9 cellular contexts compared by ENCODE assay signal in genomic region chr17:57663326-57664070, GRCh38.
DNase-seq lines count a peak whose midpoint lies in the region; ATAC-seq, FAIRE-seq and TF ChIP-seq lines count a peak whose summit lies in the region.
"Had no signal": no experiment of that assay in that cellular context is flagged by ENCODE, and none has a peak within 500 bp of the region (broad histone marks: within the 10 kb centered on the region; RNA-seq: fewer than 3 reads in every experiment).

No MANE protein-coding gene starts in this region.

- H3K36me3 ChIP-seq in BE2C (peaks cover 10% of the 10 kb centered on the region; the same call in 1 of the 2 replicates), endodermal cell (ENCODE audit: control insufficient read depth, insufficient read depth, low read length) (peaks cover 5% of the 10 kb centered on the region), ovary (no peaks in the 10 kb centered on the region)
- H3K36me3 ChIP-seq in CD8-positive, alpha-beta T cell (ENCODE audit: insufficient read depth, low read length) = peaks cover 7% of the 10 kb centered on the region

- no peak for TF ChIP-seq POLR2A in ovary (IDR thresholded peaks at IDR 0.05)

- TF ChIP-seq EP300 in ovary (IDR thresholded peaks at IDR 0.05) = no peak

- peaks cover 19% of the 10 kb centered on the region for H3K36me3 Mint-ChIP-seq in endodermal cell (ENCODE audit: low read depth)
- peaks cover 17% of the 10 kb centered on the region for H3K36me3 Mint-ChIP-seq in CD8-positive, alpha-beta T cell

- TF ChIP-seq CTCF in BE2C (IDR thresholded peaks at IDR 0.05; ENCODE audit: low read depth, low read length) (no peak), endodermal cell (conservative IDR thresholded peaks at IDR 0.05) (no peak), ovary (IDR thresholded peaks at IDR 0.05) (no peak)
- TF ChIP-seq CTCF in CD8-positive, alpha-beta T cell (IDR thresholded peaks at IDR 0.05) = no peak

- H3K27ac ChIP-seq in endodermal cell (ENCODE audit: low read depth, low read length) (peak overlapping the region; percentile 70), ovary (peak overlapping the region; percentile 43 to 61)
- no peak overlapping the region for H3K27ac ChIP-seq in CD8-positive, alpha-beta T cell (ENCODE audit: low read depth, low read length)

- H3K4me3 ChIP-seq in BE2C (ENCODE audit: low read depth, low read length) (peak overlapping the region; percentile 21; the same call in 1 of the 2 replicates), endodermal cell (ENCODE audit: low read length) (no peak overlapping the region), ovary (no peak overlapping the region)
- no peak overlapping the region for H3K4me3 ChIP-seq in CD8-positive, alpha-beta T cell (ENCODE audit: low read depth, low read length)

- CTCF ChIA-PET in CD8-positive, alpha-beta T cell (lab: Charles Lee) = interaction anchor here (1.0 to 5.5 kb wide), 3 partner anchors 8 to 421 kb away, joined by 3 to 40 read pairs (median 9); no protein-coding TSS in a partner anchor

- H3K4me1 Mint-ChIP-seq in endodermal cell = peaks cover 36% of the 10 kb centered on the region
- H3K4me1 Mint-ChIP-seq in CD8-positive, alpha-beta T cell (ENCODE audit: low read depth) = peaks cover 14% of the 10 kb centered on the region

- H3K27me3 Mint-ChIP-seq in endodermal cell (ENCODE audit: insufficient read depth) = no peaks in the 10 kb centered on the region
- no peaks in the 10 kb centered on the region for H3K27me3 Mint-ChIP-seq in CD8-positive, alpha-beta T cell (ENCODE audit: low read depth)

- H3K9me3 Mint-ChIP-seq in endodermal cell = no peaks in the 10 kb centered on the region
- no peaks in the 10 kb centered on the region for H3K9me3 Mint-ChIP-seq in CD8-positive, alpha-beta T cell

- no peak for FAIRE-seq in GM19239 (lab: Jason Lieb, UNC)

- 90 to 95% methylated on average over 9 to 14 of the region's 14 CpGs for WGBS in endodermal cell (ENCODE audit: insufficient coverage in 1 of 2, insufficient read length in 1 of 2), 2 experiments
- 74 to 78% (median 77%) methylated on average over 14 of the region's 14 CpGs for whole genome bisulfite sequencing in ovary, 3 donors

- H3K4me3 Mint-ChIP-seq in endodermal cell = no peak overlapping the region
- no peak overlapping the region for H3K4me3 Mint-ChIP-seq in CD8-positive, alpha-beta T cell

- no peak for DNase-seq in BE2C
- peak; percentile 38 for DNase-seq in NCI-H146 (lab: John Stamatoyannopoulos, UW)
- DNase-seq in endodermal cell = peak; percentile 54
- peak in 1 of 5 donors; percentile 15 for DNase-seq in ovary
- DNase-seq in GM19239 (ENCODE audit: insufficient read length, low spot score) = no peak
- no peak for DNase-seq in CD8-positive, alpha-beta T cell
- DNase-seq in NCI-H2081 (lab: John Stamatoyannopoulos, UW) = no peak
- DNase-seq: cortex of kidney had no signal

- POLR2A ChIA-PET in CD8-positive, alpha-beta T cell (lab: Charles Lee) = no interaction called here

- ATAC-seq in GM21528 (IDR thresholded peaks at IDR 0.05; ENCODE audit: low FRiP score, unreplicated experiment) = no peak
- no peak for ATAC-seq in CD8-positive, alpha-beta T cell

- intact Hi-C loops in ovary (cut with DNase I) = no loop called here
- intact Hi-C loops in CD8-positive, alpha-beta T cell (cut with DNase I, micrococcal nuclease) = no loop called here

- peaks cover 66% of the 10 kb centered on the region for H3K4me1 ChIP-seq in BE2C
- peaks cover 6% of the 10 kb centered on the region for H3K4me1 ChIP-seq in endodermal cell (ENCODE audit: control insufficient read depth, insufficient read depth, low read length)
- H3K4me1 ChIP-seq in ovary (ENCODE audit: insufficient read depth) = peaks cover 21% of the 10 kb centered on the region
- no peaks in the 10 kb centered on the region for H3K4me1 ChIP-seq in CD8-positive, alpha-beta T cell (ENCODE audit: insufficient read depth, low read length)

- H3K27me3 ChIP-seq in BE2C = no peaks in the 10 kb centered on the region
- H3K27me3 ChIP-seq in endodermal cell (ENCODE audit: control insufficient read depth, insufficient read depth, low read length, poor library complexity, severe bottlenecking) = no peaks in the 10 kb centered on the region
- H3K27me3 ChIP-seq in ovary = no peaks in the 10 kb centered on the region
- no peaks in the 10 kb centered on the region for H3K27me3 ChIP-seq in CD8-positive, alpha-beta T cell (ENCODE audit: insufficient read depth, low read length)

- H3K9me3 ChIP-seq in BE2C (no peaks in the 10 kb centered on the region), endodermal cell (ENCODE audit: control insufficient read depth, low read length) (no peaks in the 10 kb centered on the region), ovary (no peaks in the 10 kb centered on the region)
- H3K9me3 ChIP-seq in CD8-positive, alpha-beta T cell (ENCODE audit: low read length) = no peaks in the 10 kb centered on the region

- no peak overlapping the region for H3K9ac ChIP-seq in endodermal cell (ENCODE audit: extremely low read depth, low read length, poor library complexity, severe bottlenecking)

- H3K27ac Mint-ChIP-seq in endodermal cell = peak overlapping the region; percentile 19
- no peak overlapping the region for H3K27ac Mint-ChIP-seq in CD8-positive, alpha-beta T cell

Comparison
In these comparisons a context has a peak if more than half of its experiments do, and no peak if none do; other contexts are left out.
1. DNase-seq: peak in NCI-H146 (single experiment) and endodermal cell (single experiment); none in BE2C (single experiment), GM19239 (single experiment), CD8-positive, alpha-beta T cell (0 of 7) and NCI-H2081 (0 of 2).